In genomic region chr20:50191566-50192363, GRCh38 we compare ENCODE assay signal across 8 cellular contexts. TPM values are rescaled to one million over a fixed set of nuclear protein-coding genes. Genes with fewer than 3 reads are reported as not detected.
A peak's percentile ranks its signal among the peaks of the same experiment; 100 is the strongest.
DNase-seq lines count a peak whose midpoint lies in the region; TF ChIP-seq lines count a peak whose summit lies in the region.

No MANE protein-coding gene starts in this region.

- H3K4me3 ChIP-seq in GM12864 (ENCODE audit: low read depth, low read length): peak overlapping the region; percentile 84
- H3K4me3 ChIP-seq in HFF-Myc (replicated peaks; ENCODE audit: low read depth, low read length): peak overlapping the region; percentile 87
- H3K4me3 ChIP-seq in stomach smooth muscle (ENCODE audit: low read length in 2 of 2): peak overlapping the region; percentile 98

- H3K9me3 Mint-ChIP-seq in endothelial cell (ENCODE audit: unreplicated experiment): no peaks in the 10 kb centered on the region

- TF ChIP-seq CTCF in GM12864 (IDR thresholded peaks at IDR 0.05; ENCODE audit: low read depth, low read length, missing control alignments): peak; percentile 45
- TF ChIP-seq CTCF in HFF-Myc (IDR thresholded peaks at IDR 0.05; ENCODE audit: low read depth, low read length, missing control alignments): no peak
- peak; percentile 61 for TF ChIP-seq CTCF in endothelial cell (IDR thresholded peaks at IDR 0.05; ENCODE audit: unreplicated experiment)

- H3K27ac ChIP-seq in stomach smooth muscle (ENCODE audit: low read length): peak overlapping the region; percentile 97

- no peaks in the 10 kb centered on the region for H3K9me3 ChIP-seq in stomach smooth muscle (ENCODE audit: control insufficient read depth in 2 of 2, low read length in 2 of 2)

- peaks cover 28% of the 10 kb centered on the region for H3K4me1 ChIP-seq in stomach smooth muscle (ENCODE audit: control insufficient read depth, insufficient read depth, low read length)

- H3K27me3 Mint-ChIP-seq in endothelial cell (ENCODE audit: unreplicated experiment): peaks cover 7% of the 10 kb centered on the region

- peaks cover 23% of the 10 kb centered on the region for H3K4me1 Mint-ChIP-seq in endothelial cell (ENCODE audit: unreplicated experiment)

- no peaks in the 10 kb centered on the region for H3K27me3 ChIP-seq in stomach smooth muscle (ENCODE audit: control insufficient read depth in 1 of 2, insufficient read depth in 2 of 2, low read length in 2 of 2)

- H3K36me3 Mint-ChIP-seq in endothelial cell (ENCODE audit: low read depth, unreplicated experiment): peaks cover 4% of the 10 kb centered on the region

- H3K9ac ChIP-seq in stomach smooth muscle (ENCODE audit: low read length in 2 of 2): peak overlapping the region; percentile 97 to 100

- peak overlapping the region; percentile 11 for H3K27ac Mint-ChIP-seq in endothelial cell (ENCODE audit: unreplicated experiment)

- DNase-seq in GM12864 (ENCODE audit: low read depth) (peak; percentile 30), HFF-Myc (ENCODE audit: extremely low read depth, low read depth) (no peak), NCI-H345 (lab: John Stamatoyannopoulos, UW) (peak; percentile 65), endothelial cell (ENCODE audit: low spot score) (peak; percentile 70), myocyte (ENCODE audit: low read depth) (peak; percentile 74), GF-D8 (lab: John Stamatoyannopoulos, UW) (no peak)
- DNase-seq in activated CD8-positive, alpha-beta memory T cell treated with anti-CD3 and anti-CD28 coated beads for 24 hours: peak; percentile 91

- peaks cover 8 to 14% of the 10 kb centered on the region in 2 donors for H3K36me3 ChIP-seq in stomach smooth muscle (ENCODE audit: control insufficient read depth in 2 of 2, insufficient read depth in 2 of 2, low read length in 2 of 2)

- peak overlapping the region; percentile 92 for H3K4me3 Mint-ChIP-seq in endothelial cell (ENCODE audit: unreplicated experiment)

RNA-seq across cellular contexts. Expression of gene CEBPB, which starts 1.1 kb away (rescaled TPM):
- 28.1 TPM for total RNA-seq in endothelial cell (ENCODE audit: unreplicated experiment)
- total RNA-seq in myocyte: 29.6 and 31.3 TPM in 2 replicates
- 27.8 TPM for polyA plus RNA-seq in myocyte (2012)

RNA-seq across cellular contexts. Expression of gene PEDS1, which starts 38.2 kb away (rescaled TPM):
- total RNA-seq in endothelial cell (ENCODE audit: unreplicated experiment): 39.7 TPM
- total RNA-seq in myocyte: 51.8 and 56.6 TPM in 2 replicates
- polyA plus RNA-seq in myocyte (2012): 45.2 TPM

Comparison
In these comparisons a context has a peak if more than half of its experiments do, and no peak if none do; other contexts are left out.
1. DNase-seq: peak in GM12864 (single experiment), NCI-H345 (single experiment), activated CD8-positive, alpha-beta memory T cell treated with anti-CD3 and anti-CD28 coated beads for 24 hours (single experiment), endothelial cell (single experiment) and myocyte (single experiment); none in HFF-Myc (single experiment) and GF-D8 (single experiment).
2. Peak in every context shown above with its lines, with median percentiles within 50 percentile points of each other: H3K4me3 ChIP-seq.